8 cellular contexts compared by ENCODE assay signal in genomic region chr11:78414321-78415051, GRCh38. TPM values are rescaled to one million over a fixed set of nuclear protein-coding genes. Genes with fewer than 3 reads are reported as not detected.
DNase-seq lines count a peak whose midpoint lies in the region; ATAC-seq, FAIRE-seq and TF ChIP-seq lines count a peak whose summit lies in the region.

No MANE protein-coding gene starts in this region.

- H3K27ac Mint-ChIP-seq in activated CD8-positive, alpha-beta memory T cell treated with anti-CD3 and anti-CD28 coated beads, Interleukin-2, amount 10 ng/mL, durations not matched to agents 7 days and 5 days = no peak overlapping the region

- H3K27me3 ChIP-seq in left ventricle myocardium inferior (ENCODE audit: low read depth) (no peaks in the 10 kb centered on the region), foreskin keratinocyte (peaks cover 4% of the 10 kb centered on the region), vagina (no peaks in the 10 kb centered on the region)

- peaks cover 13% of the 10 kb centered on the region for H3K27me3 Mint-ChIP-seq in activated CD8-positive, alpha-beta memory T cell treated with anti-CD3 and anti-CD28 coated beads, Interleukin-2, amount 10 ng/mL, durations not matched to agents 7 days and 5 days

- H3K9me3 Mint-ChIP-seq in activated CD8-positive, alpha-beta memory T cell treated with anti-CD3 and anti-CD28 coated beads, Interleukin-2, amount 10 ng/mL, durations not matched to agents 7 days and 5 days (ENCODE audit: low read depth) = peaks cover 4% of the 10 kb centered on the region

- FAIRE-seq in RCC 7860 (lab: Jason Lieb, UNC) = peak; percentile 30

- DNase-seq in left ventricle myocardium inferior (no peak), cardiac septum (ENCODE audit: low spot score) (no peak), RCC 7860 (ENCODE audit: low spot score) (no peak), foreskin keratinocyte (peak in 1 of 2 donors; percentile 15), vagina (ENCODE audit: extremely low spot score in 2 of 2) (no peak), MV-4-11 (lab: John Stamatoyannopoulos, UW) (no peak)
- no peak for DNase-seq in activated CD8-positive, alpha-beta memory T cell treated with anti-CD3 and anti-CD28 coated beads, Interleukin-2, amount 10 ng/mL, durations not matched to agents 7 days and 5 days

- peaks cover 7% of the 10 kb centered on the region for H3K36me3 ChIP-seq in left ventricle myocardium inferior
- no peaks in the 10 kb centered on the region for H3K36me3 ChIP-seq in vagina

- peaks cover 40% of the 10 kb centered on the region for H3K4me1 Mint-ChIP-seq in activated CD8-positive, alpha-beta memory T cell treated with anti-CD3 and anti-CD28 coated beads, Interleukin-2, amount 10 ng/mL, durations not matched to agents 7 days and 5 days

- H3K4me3 ChIP-seq in left ventricle myocardium inferior (no peak overlapping the region), vagina (no peak overlapping the region)

- no peak for ATAC-seq in foreskin keratinocyte
- ATAC-seq in GM21381 (IDR thresholded peaks at IDR 0.05; ENCODE audit: unreplicated experiment) = no peak
- no peak for ATAC-seq in activated CD8-positive, alpha-beta memory T cell treated with anti-CD3 and anti-CD28 coated beads, Interleukin-2, amount 10 ng/mL, durations not matched to agents 7 days and 5 days

- TF ChIP-seq CTCF in left ventricle myocardium inferior (IDR thresholded peaks at IDR 0.05; ENCODE audit: borderline replicate concordance) (peak; percentile 66), foreskin keratinocyte (conservative IDR thresholded peaks at IDR 0.05) (peak; percentile 72), vagina (IDR thresholded peaks at IDR 0.05) (peak; percentile 23 to 36 (median 27))

- H3K27ac ChIP-seq in left ventricle myocardium inferior (replicated peaks) = no peak overlapping the region
- no peak overlapping the region for H3K27ac ChIP-seq in foreskin keratinocyte
- H3K27ac ChIP-seq in vagina = no peak overlapping the region

- intact Hi-C loops in left ventricle myocardium inferior (cut with micrococcal nuclease) (loop anchor here (10.0 kb wide), 2 partner anchors 150 to 160 kb away; no protein-coding TSS in a partner anchor), cardiac septum (cut with DNase I) (loop anchor here (5.0 kb wide), 5 partner anchors 62 to 277 kb away; partner anchors contain the start of gene ALG8), vagina (cut with DNase I) (loop anchor here (5.0 to 10.0 kb wide), 3 partner anchors 100 to 190 kb away; no protein-coding TSS in a partner anchor)

- peaks cover 39% of the 10 kb centered on the region for H3K4me1 ChIP-seq in left ventricle myocardium inferior
- H3K4me1 ChIP-seq in foreskin keratinocyte = no peaks in the 10 kb centered on the region
- H3K4me1 ChIP-seq in vagina = peaks cover 35% of the 10 kb centered on the region

- peaks cover 18% of the 10 kb centered on the region for H3K36me3 Mint-ChIP-seq in activated CD8-positive, alpha-beta memory T cell treated with anti-CD3 and anti-CD28 coated beads, Interleukin-2, amount 10 ng/mL, durations not matched to agents 7 days and 5 days

- CTCF ChIA-PET in activated CD8-positive, alpha-beta memory T cell treated with anti-CD3 and anti-CD28 coated beads, Interleukin-2, amount 10 ng/mL, durations not matched to agents 7 days and 5 days (lab: Charles Lee) = interaction anchor here (0.9 to 9.4 kb wide), 7 partner anchors 15 to 337 kb away, joined by 3 to 115 read pairs (median 6); partner anchors contain the start of gene ALG8

- no peak for TF ChIP-seq POLR2A in vagina (IDR thresholded peaks at IDR 0.05)

- H3K4me3 Mint-ChIP-seq in activated CD8-positive, alpha-beta memory T cell treated with anti-CD3 and anti-CD28 coated beads, Interleukin-2, amount 10 ng/mL, durations not matched to agents 7 days and 5 days = no peak overlapping the region

- H3K9me3 ChIP-seq in left ventricle myocardium inferior (replicated peaks) (peaks cover 15% of the 10 kb centered on the region), vagina (peaks cover 9% of the 10 kb centered on the region)

RNA-seq across cellular contexts. Expression of gene GAB2, which starts 3.1 kb away (rescaled TPM):
- total RNA-seq in left ventricle myocardium inferior (27.4 TPM), cardiac septum (42.9 TPM), foreskin keratinocyte (0.53 and 0.61 TPM in 2 replicates), vagina (24.6 TPM)
- polyA plus RNA-seq in foreskin keratinocyte = 0.13 and 0.14 TPM in 2 replicates
- 10 to 100 TPM; 23.8 to 29.9 TPM for total RNA-seq in activated CD8-positive, alpha-beta memory T cell treated with anti-CD3 and anti-CD28 coated beads, Interleukin-2, amount 10 ng/mL, durations not matched to agents 7 days and 5 days

Comparison
In these comparisons a context has a peak if more than half of its experiments do, and no peak if none do; other contexts are left out.
1. RNA of gene GAB2, which starts 3.1 kb away (total RNA-seq): 42.9 TPM in cardiac septum (single experiment), 23.8 to 29.9 TPM in activated CD8-positive, alpha-beta memory T cell treated with anti-CD3 and anti-CD28 coated beads, Interleukin-2, amount 10 ng/mL, durations not matched to agents 7 days and 5 days, 27.4 TPM in left ventricle myocardium inferior (single experiment) and 24.6 TPM in vagina (single experiment); 0.53 to 0.61 TPM in foreskin keratinocyte; every median in the first group is over 10 times any median in the second.
2. Peak in every context shown above with its lines, with median percentiles within 50 percentile points of each other: CTCF ChIP-seq.